In the genomic region with DNA sequence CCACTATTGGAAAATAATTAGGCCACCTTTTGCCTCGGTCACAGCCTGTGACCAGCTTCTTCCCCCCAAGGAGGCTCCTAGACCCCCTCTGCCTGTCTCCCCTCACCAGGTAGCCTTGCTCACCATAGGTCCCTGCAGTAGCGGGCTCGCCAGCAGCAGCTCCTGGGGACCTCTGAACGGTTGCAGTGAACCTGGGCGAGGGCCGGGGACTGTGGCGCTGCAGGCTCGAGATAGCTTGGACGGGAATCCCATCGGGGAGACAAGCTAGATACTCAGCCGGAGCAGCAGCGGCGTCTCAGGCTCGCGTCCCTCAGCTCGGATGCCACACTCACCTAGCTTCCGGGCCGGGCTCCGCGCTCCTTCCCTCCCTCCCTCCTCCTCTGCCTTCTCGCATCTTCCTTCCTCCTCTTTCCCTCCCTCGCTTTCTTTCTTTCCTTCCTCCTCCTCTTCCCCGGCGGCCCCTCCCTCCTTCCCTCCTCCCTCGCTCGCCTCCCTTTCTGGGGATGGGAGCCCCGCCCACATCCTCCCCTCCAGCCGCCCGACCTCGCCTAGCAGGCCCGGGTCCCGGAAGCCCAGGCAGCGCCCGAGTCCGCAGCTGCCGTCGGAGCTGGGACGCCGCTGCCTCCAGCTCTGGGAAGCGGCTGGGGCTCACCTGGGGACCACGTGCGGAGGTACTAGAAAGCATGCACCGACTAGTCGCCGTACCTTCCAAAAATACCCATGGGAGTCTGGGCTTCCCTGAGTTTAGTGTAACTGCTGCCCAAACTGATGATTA, we compare ENCODE assay signal across 8 cellular contexts. TPM values are rescaled to one million over a fixed set of nuclear protein-coding genes. Genes with fewer than 3 reads are reported as not detected.
DNase-seq lines count a peak whose midpoint lies in the region; ATAC-seq and TF ChIP-seq lines count a peak whose summit lies in the region.

A gene (minus strand): TSS at position 399 of the 775 bp plus-strand sequence. CDS start 4,603 bp downstream, outside the sequence.

- no peak for DNase-seq in activated T-cell treated with anti-CD3 and anti-CD28 coated beads, Interleukin-2, amount 50 U/mL, for 4 hours
- DNase-seq in activated T-cell treated with anti-CD3 and anti-CD28 coated beads, Interleukin-2, amount 50 U/mL, for 1 hour: no peak
- DNase-seq in SKM-1 treated with dmso at 0.1 percent for 144 hours (lab: John Stamatoyannopoulos, UW; ENCODE audit: unreplicated experiment) (peak; percentile 39), epithelial cell of proximal tubule (ENCODE audit: low read depth) (no peak)

- peaks cover 40% of the 10 kb centered on the region for H3K4me1 Mint-ChIP-seq in activated T-cell treated with anti-CD3 and anti-CD28 coated beads, Interleukin-2, amount 50 U/mL, for 4 hours (ENCODE audit: low read depth)

- peak within 1 kb of the TSS; percentile 69 for H3K9ac ChIP-seq in mucosa of stomach (ENCODE audit: low read length)

- peak; percentile 11 to 32 for ATAC-seq in activated T-cell treated with anti-CD3 and anti-CD28 coated beads, Interleukin-2, amount 50 U/mL, for 4 hours
- ATAC-seq in GM18907 (IDR thresholded peaks at IDR 0.05; ENCODE audit: unreplicated experiment) (no peak), HG03565 (IDR thresholded peaks at IDR 0.05; ENCODE audit: unreplicated experiment) (no peak), GM21528 (IDR thresholded peaks at IDR 0.05; ENCODE audit: low FRiP score, unreplicated experiment) (no peak)

- H3K9me3 ChIP-seq in mucosa of stomach (ENCODE audit: control insufficient read depth, low read length): no peaks in the 10 kb centered on the region

- H3K36me3 ChIP-seq in mucosa of stomach (ENCODE audit: control insufficient read depth, insufficient read depth, low read length): no peaks in the 10 kb centered on the region

- H3K36me3 Mint-ChIP-seq in activated T-cell treated with anti-CD3 and anti-CD28 coated beads, Interleukin-2, amount 50 U/mL, for 4 hours (ENCODE audit: insufficient read depth): no peaks in the 10 kb centered on the region

- H3K27me3 Mint-ChIP-seq in activated T-cell treated with anti-CD3 and anti-CD28 coated beads, Interleukin-2, amount 50 U/mL, for 4 hours (ENCODE audit: low read depth): peaks cover 68% of the 10 kb centered on the region

- TF ChIP-seq CTCF in epithelial cell of proximal tubule (conservative IDR thresholded peaks at IDR 0.05; ENCODE audit: low read depth, low read length): no peak

- H3K27me3 ChIP-seq in mucosa of stomach (ENCODE audit: control insufficient read depth, insufficient read depth, low read length): peaks cover 57% of the 10 kb centered on the region

- no peaks in the 10 kb centered on the region for H3K9me3 Mint-ChIP-seq in activated T-cell treated with anti-CD3 and anti-CD28 coated beads, Interleukin-2, amount 50 U/mL, for 4 hours

- H3K4me1 ChIP-seq in mucosa of stomach (ENCODE audit: control insufficient read depth, insufficient read depth, low read length): peaks cover 28% of the 10 kb centered on the region

- H3K4me3 Mint-ChIP-seq in activated T-cell treated with anti-CD3 and anti-CD28 coated beads, Interleukin-2, amount 50 U/mL, for 4 hours: peak within 1 kb of the TSS; percentile 49

- H3K4me3 ChIP-seq in epithelial cell of proximal tubule (ENCODE audit: low read depth, low read length): peak within 1 kb of the TSS; percentile 63
- H3K4me3 ChIP-seq in mucosa of stomach (ENCODE audit: low read length): peak within 1 kb of the TSS; percentile 0

RNA-seq across cellular contexts. Expression of the gene that starts here (rescaled TPM):
- under 1 TPM; 0.11 to 0.30 (median 0.27) TPM for total RNA-seq in activated T-cell treated with anti-CD3 and anti-CD28 coated beads, Interleukin-2, amount 50 U/mL, for 4 hours
- total RNA-seq in epithelial cell of proximal tubule: 1.8 and 9.3 TPM in 2 replicates

Comparison
In these comparisons a context has a peak if more than half of its experiments do, and no peak if none do; other contexts are left out.
1. Peak in ATAC-seq in activated T-cell treated with anti-CD3 and anti-CD28 coated beads, Interleukin-2, amount 50 U/mL, for 4 hours; RNA of the gene not detected or under 1 TPM.